In the genomic region with DNA sequence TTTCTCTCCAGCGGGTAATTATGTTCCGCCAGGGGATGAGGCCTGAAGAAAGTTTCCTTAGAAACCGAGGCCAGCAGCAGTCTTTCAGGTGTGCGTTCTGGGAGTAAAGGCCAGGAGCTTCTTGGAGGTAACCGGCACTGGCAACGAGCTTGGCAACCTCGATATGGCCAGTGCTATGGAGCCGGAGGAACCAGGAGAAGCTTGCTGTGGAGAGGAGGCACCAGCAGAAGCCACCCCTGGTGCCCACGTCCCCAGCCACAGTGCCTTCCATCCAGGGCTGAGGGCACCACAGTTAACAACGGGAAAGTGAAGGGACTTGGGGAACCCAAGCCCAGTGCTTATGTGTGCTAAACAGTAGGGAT, we compare ENCODE assay signal across 1 cellular context.
TF ChIP-seq lines count a peak whose summit lies in the region.

No MANE protein-coding gene starts in this region.

TF ChIP-seq in endothelial cell of umbilical vein, 7 proteins besides CTCF, POLR2A, EP300 and RAD21 (continued from another document):
- TF ChIP-seq JUN (IDR thresholded peaks at IDR 0.05; ENCODE audit: borderline replicate concordance, insufficient read depth, insufficient read length, low read depth), result no peak
- no peak for TF ChIP-seq GATA2 (IDR thresholded peaks at IDR 0.05; ENCODE audit: insufficient read depth, insufficient read length, low read depth, low read length)
- TF ChIP-seq POLR2AphosphoS5 (IDR thresholded peaks at IDR 0.05; ENCODE audit: insufficient read depth, low read depth, low read length), result no peak
- no peak for TF ChIP-seq MAX (IDR thresholded peaks at IDR 0.05; ENCODE audit: insufficient read depth, insufficient read length)
- no peak for TF ChIP-seq EZH2 (IDR thresholded peaks at IDR 0.05; ENCODE audit: borderline replicate concordance, low read depth, low read length, severe bottlenecking)
